ENCODE assay signal across 15 cellular contexts in the genomic region with DNA sequence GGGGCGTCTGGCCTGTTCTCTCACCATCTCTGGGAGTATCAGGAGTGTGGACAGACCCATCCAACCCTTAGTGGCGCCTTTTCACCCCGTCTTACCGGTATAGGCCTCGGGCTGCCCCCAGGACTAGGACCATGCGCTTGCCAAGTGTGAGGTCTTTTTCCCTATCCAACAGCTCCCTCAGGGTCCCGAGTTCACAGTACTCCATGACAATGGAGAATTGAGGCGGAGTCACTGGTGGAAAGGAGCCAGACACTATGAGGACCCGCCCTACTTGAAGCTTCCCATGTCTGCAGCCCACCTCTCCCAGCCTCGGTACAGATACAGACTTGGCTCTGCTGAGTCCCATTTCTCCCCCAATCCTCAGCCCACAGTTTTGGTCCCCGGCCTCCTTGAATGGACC. TPM values are rescaled to one million over a fixed set of nuclear protein-coding genes. Genes with fewer than 3 reads are reported as not detected.
DNase-seq lines count a peak whose midpoint lies in the region; ATAC-seq and TF ChIP-seq lines count a peak whose summit lies in the region.
"Had no signal": no experiment of that assay in that cellular context is flagged by ENCODE, and none has a peak within 500 bp of the region (broad histone marks: within the 10 kb centered on the region; RNA-seq: fewer than 3 reads in every experiment).

No MANE protein-coding gene starts in this region.

- H3K27me3 Mint-ChIP-seq in activated naive CD4-positive, alpha-beta T cell treated with anti-CD3 and anti-CD28 coated beads, Interleukin-2, amount 50 U/mL, for 24 hours: no peaks in the 10 kb centered on the region
- H3K27me3 Mint-ChIP-seq in CD4-positive, CD25-positive, alpha-beta regulatory T cell: no peaks in the 10 kb centered on the region
- no peaks in the 10 kb centered on the region for H3K27me3 Mint-ChIP-seq in WTC11 (ENCODE audit: low read depth)
- H3K27me3 Mint-ChIP-seq: CD4-positive, alpha-beta T cell had no signal

- peaks cover 3% of the 10 kb centered on the region for H3K4me1 Mint-ChIP-seq in activated naive CD4-positive, alpha-beta T cell treated with anti-CD3 and anti-CD28 coated beads, Interleukin-2, amount 50 U/mL, for 24 hours
- H3K4me1 Mint-ChIP-seq in CD4-positive, CD25-positive, alpha-beta regulatory T cell: peaks cover 0 to 5% (median 2%) of the 10 kb centered on the region in 4 donors
- H3K4me1 Mint-ChIP-seq in WTC11: peaks cover 9% of the 10 kb centered on the region

- peaks cover 14% of the 10 kb centered on the region for H3K36me3 Mint-ChIP-seq in activated naive CD4-positive, alpha-beta T cell treated with anti-CD3 and anti-CD28 coated beads, Interleukin-2, amount 50 U/mL, for 24 hours
- H3K36me3 Mint-ChIP-seq in CD4-positive, CD25-positive, alpha-beta regulatory T cell: peaks cover 28% of the 10 kb centered on the region
- H3K36me3 Mint-ChIP-seq in WTC11: no peaks in the 10 kb centered on the region

- no peak overlapping the region for H3K14ac ChIP-seq in neuronal stem cell (ENCODE audit: low read length)

- no peak overlapping the region for H3K4me2 ChIP-seq in neuronal stem cell (ENCODE audit: insufficient read depth, low read length, poor library complexity, severe bottlenecking)

- H3K18ac ChIP-seq in neuronal stem cell (ENCODE audit: low read length): peak overlapping the region; percentile 27

- POLR2A ChIA-PET in WTC11 (lab: Charles Lee): interaction anchor here (0.8 kb wide), 1 partner anchor 16 kb away, joined by 5 read pairs; a partner anchor contains a TSS
- POLR2A ChIA-PET in RWPE1 (lab: Yijun Ruan, JAX; ENCODE audit: low non-redundant PET): no interaction called here

- no peak for ATAC-seq in CD4-positive, CD25-positive, alpha-beta regulatory T cell (ENCODE audit: low read depth in 2 of 2)
- peak; percentile 68 for ATAC-seq in WTC11

- no peak overlapping the region for H4K91ac ChIP-seq in neuronal stem cell (ENCODE audit: low read depth, low read length, poor library complexity)

- TF ChIP-seq CTCF in WTC11 (IDR thresholded peaks at IDR 0.05): no peak
- no peak for TF ChIP-seq CTCF in RWPE1 (conservative IDR thresholded peaks at IDR 0.05; ENCODE audit: low read depth)

- H3K9me3 Mint-ChIP-seq in activated naive CD4-positive, alpha-beta T cell treated with anti-CD3 and anti-CD28 coated beads, Interleukin-2, amount 50 U/mL, for 24 hours: no peaks in the 10 kb centered on the region
- peaks cover 0 to 2% (median 0%) of the 10 kb centered on the region in 7 donors for H3K9me3 Mint-ChIP-seq in CD4-positive, CD25-positive, alpha-beta regulatory T cell
- no peaks in the 10 kb centered on the region for H3K9me3 Mint-ChIP-seq in WTC11
- H3K9me3 Mint-ChIP-seq: CD4-positive, alpha-beta T cell had no signal

- H3K4me1 ChIP-seq in CD4-positive, CD25-positive, alpha-beta regulatory T cell (ENCODE audit: control insufficient read depth, insufficient read depth, low read length, poor library complexity, severe bottlenecking): no peaks in the 10 kb centered on the region
- no peaks in the 10 kb centered on the region for H3K4me1 ChIP-seq in neuronal stem cell (ENCODE audit: control insufficient read depth in 2 of 2, insufficient read depth in 1 of 2, low read depth in 1 of 2, low read length in 2 of 2)
- H3K4me1 ChIP-seq: HAP-1 had no signal

- WGBS in neuronal stem cell (ENCODE audit: extremely low coverage in 2 of 2, insufficient read length in 2 of 2, insufficient replicate concordance in 1 of 2), 2 donors: no CpG with 5 or more reads among the region's 11 CpGs

- no peak overlapping the region for H2BK12ac ChIP-seq in neuronal stem cell (ENCODE audit: low read length)

- H3K36me3 ChIP-seq in CD4-positive, CD25-positive, alpha-beta regulatory T cell (ENCODE audit: control insufficient read depth, insufficient read depth, low read length): peaks cover 84% of the 10 kb centered on the region
- no peaks in the 10 kb centered on the region for H3K36me3 ChIP-seq in neuronal stem cell (replicated peaks in 1 of 2; ENCODE audit: control insufficient read depth in 2 of 2, insufficient read depth in 2 of 2, low read length in 2 of 2)
- H3K36me3 ChIP-seq: HAP-1 had no signal

- no peak overlapping the region for H2AFZ ChIP-seq in neuronal stem cell (ENCODE audit: low read length)

- H3K9me3 ChIP-seq in CD4-positive, CD25-positive, alpha-beta regulatory T cell (ENCODE audit: control insufficient read depth in 2 of 2, low read length in 2 of 2): no peaks in the 10 kb centered on the region
- no peaks in the 10 kb centered on the region for H3K9me3 ChIP-seq in neuronal stem cell (replicated peaks in 1 of 2; ENCODE audit: control insufficient read depth in 2 of 2, insufficient read depth in 1 of 2, low read depth in 1 of 2, low read length in 2 of 2)
- H3K9me3 ChIP-seq: BLaER1 treated with 17β-estradiol and CSF1 and Interleukin-3, amounts not matched to agents 10 nM and 100 nM; HAP-1 had no signal

- CTCF ChIA-PET in WTC11 (lab: Charles Lee) (interaction anchor here (0.7 kb wide), 1 partner anchor 45 kb away, joined by 3 read pairs; no protein-coding TSS in a partner anchor), RWPE1 (lab: Yijun Ruan, JAX) (interaction anchor here (2.2 kb wide), 1 partner anchor 180 kb away, joined by 6 read pairs; no protein-coding TSS in a partner anchor)

- peak overlapping the region; percentile 35 for H3K27ac Mint-ChIP-seq in activated naive CD4-positive, alpha-beta T cell treated with anti-CD3 and anti-CD28 coated beads, Interleukin-2, amount 50 U/mL, for 24 hours
- H3K27ac Mint-ChIP-seq in CD4-positive, CD25-positive, alpha-beta regulatory T cell: peak overlapping the region in 2 of 3 donors; percentile 41 to 66
- no peak overlapping the region for H3K27ac Mint-ChIP-seq in WTC11
- H3K27ac Mint-ChIP-seq: CD4-positive, alpha-beta T cell had no signal

- no peak overlapping the region for H3K9ac ChIP-seq in neuronal stem cell (ENCODE audit: low read depth, low read length, poor library complexity)
- H3K9ac ChIP-seq: BLaER1 treated with 17β-estradiol and CSF1 and Interleukin-3, amounts not matched to agents 10 nM and 100 nM had no signal

- H3K79me1 ChIP-seq in neuronal stem cell (ENCODE audit: low read depth, low read length): no peaks in the 10 kb centered on the region

- DNase-seq in activated naive CD4-positive, alpha-beta T cell (lab: John Stamatoyannopoulos, UW): no peak
- no peak for DNase-seq in CD4-positive, CD25-positive, alpha-beta regulatory T cell
- no peak for DNase-seq in WTC11 (ENCODE audit: low spot score)
- DNase-seq in neuronal stem cell (ENCODE audit: low spot score): no peak
- no peak for DNase-seq in NCI-H2227 (lab: John Stamatoyannopoulos, UW; ENCODE audit: unreplicated experiment)
- no peak for DNase-seq in nucleus accumbens (lab: John Stamatoyannopoulos, UW)
- DNase-seq in RWPE1 (ENCODE audit: low spot score): no peak
- DNase-seq: 8988T; AML-193; CD4-positive, alpha-beta T cell; DMS79; GOT3 had no signal

- no peak overlapping the region for H2BK5ac ChIP-seq in neuronal stem cell (ENCODE audit: low read length)

- no peak overlapping the region for H2BK120ac ChIP-seq in neuronal stem cell (ENCODE audit: low read depth, low read length)

- H3K4ac ChIP-seq in neuronal stem cell (ENCODE audit: low read length): no peak overlapping the region

- H2AK5ac ChIP-seq in neuronal stem cell (ENCODE audit: low read depth, low read length): no peak overlapping the region

- no peak overlapping the region for H2BK15ac ChIP-seq in neuronal stem cell (ENCODE audit: low read length)

- H3K27me3 ChIP-seq in CD4-positive, CD25-positive, alpha-beta regulatory T cell (ENCODE audit: control insufficient read depth, insufficient read depth, low read length): no peaks in the 10 kb centered on the region
- H3K27me3 ChIP-seq in neuronal stem cell (ENCODE audit: control insufficient read depth in 3 of 3, insufficient read depth in 3 of 3, low read depth in 1 of 3, low read length in 3 of 3): peaks cover 0 to 9% (median 0%) of the 10 kb centered on the region in 3 experiments
- H3K27me3 ChIP-seq: BLaER1 treated with 17β-estradiol and CSF1 and Interleukin-3, amounts not matched to agents 10 nM and 100 nM had no signal

- H4K8ac ChIP-seq in neuronal stem cell (ENCODE audit: low read depth, low read length): no peak overlapping the region

- no peak overlapping the region for H3K4me3 ChIP-seq in CD4-positive, CD25-positive, alpha-beta regulatory T cell (ENCODE audit: low read depth, low read length)
- no peak overlapping the region for H3K4me3 ChIP-seq in neuronal stem cell (ENCODE audit: low read length in 2 of 2)
- H3K4me3 ChIP-seq: BLaER1 treated with 17β-estradiol and CSF1 and Interleukin-3, amounts not matched to agents 10 nM and 100 nM; HAP-1 had no signal

- no peak overlapping the region for H3K4me3 Mint-ChIP-seq in activated naive CD4-positive, alpha-beta T cell treated with anti-CD3 and anti-CD28 coated beads, Interleukin-2, amount 50 U/mL, for 24 hours
- no peak overlapping the region for H3K4me3 Mint-ChIP-seq in CD4-positive, CD25-positive, alpha-beta regulatory T cell
- no peak overlapping the region for H3K4me3 Mint-ChIP-seq in WTC11
- H3K4me3 Mint-ChIP-seq: CD4-positive, alpha-beta T cell had no signal

- H3K27ac ChIP-seq in CD4-positive, CD25-positive, alpha-beta regulatory T cell (ENCODE audit: insufficient read depth, low read length, poor library complexity, severe bottlenecking): no peak overlapping the region
- no peak overlapping the region for H3K27ac ChIP-seq in neuronal stem cell (replicated peaks; ENCODE audit: low read length)
- no peak overlapping the region for H3K27ac ChIP-seq in RWPE1
- H3K27ac ChIP-seq: BLaER1 treated with 17β-estradiol and CSF1 and Interleukin-3, amounts not matched to agents 10 nM and 100 nM had no signal

- H3K23ac ChIP-seq in neuronal stem cell (ENCODE audit: low read depth, low read length, poor library complexity): no peak overlapping the region

RNA-seq across cellular contexts. Expression of a gene that starts 15.9 kb away (rescaled TPM):
- total RNA-seq in CD4-positive, CD25-positive, alpha-beta regulatory T cell: 48.5 TPM
- 10 to 100 TPM; 17.8 to 29.5 (median 21.6) TPM for polyA plus RNA-seq in CD4-positive, CD25-positive, alpha-beta regulatory T cell
- 78.8 to 109 TPM (median 86.2 TPM) in 3 replicates for total RNA-seq in WTC11 (2021)
- 24.6 TPM for polyA plus RNA-seq in neuronal stem cell (2013, experiment 1 of 2)
- polyA plus RNA-seq in neuronal stem cell (2013, experiment 2 of 2): 25.1 TPM

RNA-seq across cellular contexts. Expression of a gene that starts 18.1 kb away (rescaled TPM):
- total RNA-seq in CD4-positive, CD25-positive, alpha-beta regulatory T cell: 50.0 TPM
- polyA plus RNA-seq in CD4-positive, CD25-positive, alpha-beta regulatory T cell: 10 to 100 TPM; 15.6 to 21.3 (median 20.8) TPM
- 4.3 to 5.0 TPM (median 4.4 TPM) in 3 replicates for total RNA-seq in WTC11 (2021)
- 0.10 TPM for polyA plus RNA-seq in neuronal stem cell (2013, experiment 1 of 2)
- polyA plus RNA-seq in neuronal stem cell (2013, experiment 2 of 2): 0.01 TPM
